In genomic region chr1:28288487-28288886, GRCh38 we compare ENCODE assay signal across 27 cellular contexts.
"Had no signal": no experiment of that assay in that cellular context is flagged by ENCODE, and none has a peak within 500 bp of the region (broad histone marks: within the 10 kb centered on the region; RNA-seq: fewer than 3 reads in every experiment).

No MANE protein-coding gene starts in this region.

- H3K9me3 ChIP-seq: left lung, prostate gland, right atrium auricular region, spleen, testis, upper lobe of right lung had no signal

- H3K36me3 Mint-ChIP-seq: activated naive CD8-positive, alpha-beta T cell treated with anti-CD3 and anti-CD28 coated beads for 36 hours; immature natural killer cell; naive thymus-derived CD8-positive, alpha-beta T cell; T-cell had no signal

- H3K4me3 Mint-ChIP-seq: activated B cell treated with CpG ODN at 0.5 μM for 24 hours; activated CD4-positive, alpha-beta T cell treated with anti-CD3 and anti-CD28 coated beads for 36 hours; activated naive CD8-positive, alpha-beta T cell treated with anti-CD3 and anti-CD28 coated beads for 36 hours; activated T-cell treated with anti-CD3 and anti-CD28 coated beads, Interleukin-2, amount 50 U/mL, for 4 hours; immature natural killer cell; naive thymus-derived CD8-positive, alpha-beta T cell; T-cell had no signal

- H3K27me3 ChIP-seq: cardiac muscle cell, left lung, right atrium auricular region, spleen, testis, upper lobe of right lung had no signal

- H3K27ac ChIP-seq: cardiac muscle cell, left lung, prostate gland, right atrium auricular region, spleen, testis, upper lobe of right lung had no signal

- H3K27ac Mint-ChIP-seq: activated B cell treated with CpG ODN at 0.5 μM for 24 hours; activated CD4-positive, alpha-beta T cell treated with anti-CD3 and anti-CD28 coated beads for 36 hours; activated naive CD8-positive, alpha-beta T cell treated with anti-CD3 and anti-CD28 coated beads for 36 hours; activated T-helper 2 cell treated with anti-CD3 and anti-CD28 coated beads, Interferon-gamma antibody, Interleukin-2, Interleukin-4, amounts not matched to agents 10 μg/mL and 5 μg/mL and 100 μg/mL, durations not matched to agents 14 hours and 24 hours and 36 hours; immature natural killer cell; T-cell had no signal

- H3K36me3 ChIP-seq: cardiac muscle cell, left lung, prostate gland, right atrium auricular region, spleen, upper lobe of right lung had no signal

- ATAC-seq: activated CD4-positive, alpha-beta T cell treated with anti-CD3 and anti-CD28 coated beads for 36 hours; activated T-cell treated with anti-CD3 and anti-CD28 coated beads, Interleukin-2, amount 50 U/mL, for 4 hours; esophagus mucosa; left lung; naive thymus-derived CD8-positive, alpha-beta T cell; T-cell; upper lobe of right lung had no signal

- H3K4me3 ChIP-seq: cardiac muscle cell, left lung, lung, prostate gland, right atrium auricular region, spleen, testis, upper lobe of right lung had no signal

- H3K4me1 ChIP-seq: prostate gland, right atrium auricular region, testis, upper lobe of right lung had no signal

- H3K27me3 Mint-ChIP-seq: activated B cell treated with CpG ODN at 0.5 μM for 24 hours; activated CD4-positive, alpha-beta T cell treated with anti-CD3 and anti-CD28 coated beads for 36 hours; activated naive CD8-positive, alpha-beta T cell treated with anti-CD3 and anti-CD28 coated beads for 36 hours; naive thymus-derived CD8-positive, alpha-beta T cell; T-cell had no signal

- H3K9me3 Mint-ChIP-seq: activated B cell treated with CpG ODN at 0.5 μM for 24 hours; activated naive CD8-positive, alpha-beta T cell treated with anti-CD3 and anti-CD28 coated beads for 36 hours; activated T-cell treated with anti-CD3 and anti-CD28 coated beads, Interleukin-2, amount 50 U/mL, for 4 hours; activated T-helper 2 cell treated with anti-CD3 and anti-CD28 coated beads, Interferon-gamma antibody, Interleukin-2, Interleukin-4, amounts not matched to agents 10 μg/mL and 5 μg/mL and 100 μg/mL, durations not matched to agents 14 hours and 24 hours and 36 hours; immature natural killer cell; naive thymus-derived CD8-positive, alpha-beta T cell; T-cell had no signal

- H3K4me1 Mint-ChIP-seq: activated B cell treated with CpG ODN at 0.5 μM for 24 hours; activated CD4-positive, alpha-beta T cell treated with anti-CD3 and anti-CD28 coated beads for 36 hours; activated naive CD8-positive, alpha-beta T cell treated with anti-CD3 and anti-CD28 coated beads for 36 hours; immature natural killer cell; T-cell had no signal

- DNase-seq: activated B cell treated with CpG ODN at 0.5 μM for 24 hours; activated CD4-positive, alpha-beta T cell treated with anti-CD3 and anti-CD28 coated beads for 36 hours; activated CD4-positive, alpha-beta T cell treated with anti-CD3 and anti-CD28 coated beads, Interleukin-2, amount 50 U/mL, for 48 hours; activated CD8-positive, alpha-beta memory T cell treated with anti-CD3 and anti-CD28 coated beads, Interleukin-2, amount 50 U/mL, for 48 hours; activated naive CD4-positive, alpha-beta T cell treated with Interleukin-2 at 50 U/mL for 16 hours; activated naive CD8-positive, alpha-beta T cell treated with anti-CD3 and anti-CD28 coated beads for 36 hours; activated T-cell treated with anti-CD3 and anti-CD28 coated beads, Interleukin-2, amount 50 U/mL, for 4 hours; amygdala; dermis blood vessel endothelial cell; effector CD8-positive, alpha-beta T cell; immature natural killer cell; kidney glomerular epithelial cell; left lung; naive thymus-derived CD8-positive, alpha-beta T cell; spleen; stimulated activated CD4-positive, alpha-beta T cell treated with anti-CD3 and anti-CD28 coated beads, Interleukin-4, amount 100 ng/mL, for 1 hour; stimulated activated naive CD4-positive, alpha-beta T cell; T-cell; T-helper 9 cell; testis; upper lobe of right lung had no signal
